Comparison of ENCODE assay signal across 8 cellular contexts in genomic region chr1:223712856-223713494, GRCh38. TPM values are rescaled to one million over a fixed set of nuclear protein-coding genes. Genes with fewer than 3 reads are reported as not detected.
DNase-seq lines count a peak whose midpoint lies in the region; ATAC-seq, FAIRE-seq and TF ChIP-seq lines count a peak whose summit lies in the region.

No MANE protein-coding gene starts in this region.

- peak overlapping the region; percentile 94 for H3K4me2 ChIP-seq in endothelial cell of umbilical vein (ENCODE audit: insufficient read depth, low read length)

- H3K4me1 Mint-ChIP-seq in activated CD4-positive, alpha-beta memory T cell treated with anti-CD3 and anti-CD28 coated beads for 36 hours (ENCODE audit: low read depth), result peaks cover 58% of the 10 kb centered on the region
- H3K4me1 Mint-ChIP-seq in naive B cell (peaks cover 43 to 64% (median 48%) of the 10 kb centered on the region in 3 donors), type B pancreatic cell (ENCODE audit: unreplicated experiment) (peaks cover 33% of the 10 kb centered on the region)

- H3K9me3 ChIP-seq in BE2C (peaks cover 2% of the 10 kb centered on the region; the same call in 1 of the 2 replicates), endothelial cell of umbilical vein (replicated peaks; ENCODE audit: control insufficient read depth, insufficient read depth, low read length) (no peaks in the 10 kb centered on the region)

- H3K27me3 Mint-ChIP-seq in activated CD4-positive, alpha-beta memory T cell treated with anti-CD3 and anti-CD28 coated beads for 36 hours, result no peaks in the 10 kb centered on the region
- H3K27me3 Mint-ChIP-seq in naive B cell, result peaks cover 0 to 10% (median 0%) of the 10 kb centered on the region in 3 donors
- peaks cover 2% of the 10 kb centered on the region for H3K27me3 Mint-ChIP-seq in type B pancreatic cell

- H3K4me3 ChIP-seq in BE2C (ENCODE audit: low read depth, low read length), result peak overlapping the region; percentile 82
- peak overlapping the region; percentile 85 to 97 (median 90) for H3K4me3 ChIP-seq in endothelial cell of umbilical vein (replicated peaks in 1 of 3; ENCODE audit: insufficient read depth in 1 of 3, low read depth in 1 of 3, low read length in 3 of 3)

- TF ChIP-seq CTCF in BE2C (IDR thresholded peaks at IDR 0.05; ENCODE audit: low read depth, low read length) (no peak), endothelial cell of umbilical vein (IDR thresholded peaks at IDR 0.05; ENCODE audit: extremely low read depth in 1 of 2, insufficient read depth in 1 of 2, low read depth in 1 of 2, low read length in 2 of 2) (no peak), type B pancreatic cell (conservative IDR thresholded peaks at IDR 0.05) (no peak), GM13977 (IDR thresholded peaks at IDR 0.05; ENCODE audit: extremely low read depth, insufficient read depth, missing control alignments) (no peak)

- DNase-seq in BE2C, result no peak
- DNase-seq in activated CD4-positive, alpha-beta memory T cell treated with anti-CD3 and anti-CD28 coated beads for 36 hours, result peak; percentile 66
- peak; percentile 25 for DNase-seq in endothelial cell of umbilical vein (ENCODE audit: low read depth, low spot score)
- peak; percentile 25 for DNase-seq in naive B cell
- DNase-seq in type B pancreatic cell (ENCODE audit: extremely low spot score, unreplicated experiment), result no peak
- no peak for DNase-seq in GM13977 (ENCODE audit: low spot score)

- no peaks in the 10 kb centered on the region for H4K20me1 ChIP-seq in endothelial cell of umbilical vein (replicated peaks; ENCODE audit: control insufficient read depth, extremely low read depth, insufficient read depth, low read length)

- no TSS peak for BruUV-seq in endothelial cell of umbilical vein (replicated peaks; lab: Mats Ljungman, UMichigan)

- H3K9me3 Mint-ChIP-seq in activated CD4-positive, alpha-beta memory T cell treated with anti-CD3 and anti-CD28 coated beads for 36 hours, result no peaks in the 10 kb centered on the region
- no peaks in the 10 kb centered on the region for H3K9me3 Mint-ChIP-seq in naive B cell
- H3K9me3 Mint-ChIP-seq in type B pancreatic cell, result no peaks in the 10 kb centered on the region

- FAIRE-seq in endothelial cell of umbilical vein (lab: Jason Lieb, UNC), result no peak

- H3K9me1 ChIP-seq in endothelial cell of umbilical vein (replicated peaks; ENCODE audit: control insufficient read depth, extremely low read depth, insufficient read depth, low read length), result no peaks in the 10 kb centered on the region

- no peaks in the 10 kb centered on the region for H3K36me3 ChIP-seq in BE2C
- peaks cover 5 to 8% of the 10 kb centered on the region in 2 experiments for H3K36me3 ChIP-seq in endothelial cell of umbilical vein (ENCODE audit: control insufficient read depth in 2 of 2, extremely low read depth in 1 of 2, insufficient read depth in 2 of 2, low read length in 2 of 2)

- H3K27ac Mint-ChIP-seq in activated CD4-positive, alpha-beta memory T cell treated with anti-CD3 and anti-CD28 coated beads for 36 hours, result peak overlapping the region; percentile 80
- peak overlapping the region in 3 of 6 donors; percentile 3 to 59 (median 19) for H3K27ac Mint-ChIP-seq in naive B cell
- H3K27ac Mint-ChIP-seq in type B pancreatic cell, result peak overlapping the region; percentile 81

- H3K79me2 ChIP-seq in endothelial cell of umbilical vein (ENCODE audit: control insufficient read depth, insufficient read depth, low read length), result peaks cover 56% of the 10 kb centered on the region

- in situ Hi-C loops in GM13977 (cut with MboI; ENCODE audit: low pct_unique_long_range_greater_than_20kb, low sequenced_read_pairs, unreplicated experiment), result no loop called here

- intact Hi-C loops in activated CD4-positive, alpha-beta memory T cell treated with anti-CD3 and anti-CD28 coated beads for 36 hours (cut with micrococcal nuclease), result loop anchor here (1.0 to 10.0 kb wide), 3 partner anchors 36 to 722 kb away; partner anchors contain the start of genes TP53BP2 and WDR26
- intact Hi-C loops in endothelial cell of umbilical vein (cut with micrococcal nuclease), result loop anchor here (1.0 kb wide), 2 partner anchors 36 to 133 kb away; no protein-coding TSS in a partner anchor

- CTCF ChIA-PET in activated CD4-positive, alpha-beta memory T cell treated with anti-CD3 and anti-CD28 coated beads for 36 hours (lab: Charles Lee), result interaction anchor here (1.1 to 4.1 kb wide), 6 partner anchors 8 to 39 kb away, joined by 3 to 43 read pairs (median 4); no protein-coding TSS in a partner anchor
- CTCF ChIA-PET in endothelial cell of umbilical vein (lab: Charles Lee), result interaction anchor here (1.0 to 10.9 kb wide), 9 partner anchors 8 to 37 kb away, joined by 4 to 148 read pairs (median 8); no protein-coding TSS in a partner anchor

- H3K4me3 Mint-ChIP-seq in activated CD4-positive, alpha-beta memory T cell treated with anti-CD3 and anti-CD28 coated beads for 36 hours, result peak overlapping the region; percentile 85
- peak overlapping the region; percentile 62 to 93 (median 88) for H3K4me3 Mint-ChIP-seq in naive B cell
- peak overlapping the region; percentile 86 for H3K4me3 Mint-ChIP-seq in type B pancreatic cell

- peak overlapping the region; percentile 88 for H3K9ac ChIP-seq in endothelial cell of umbilical vein (replicated peaks; ENCODE audit: extremely low read depth, insufficient read depth, low read length)

- ATAC-seq in GM19438 (IDR thresholded peaks at IDR 0.05; ENCODE audit: low read depth, unreplicated experiment) (peak; percentile 31), HG03460 (IDR thresholded peaks at IDR 0.05; ENCODE audit: unreplicated experiment) (peak; percentile 29), naive B cell (ENCODE audit: low read depth in 2 of 2) (peak; percentile 47 to 59)

- dilution Hi-C loops in endothelial cell of umbilical vein (cut with MboI; ENCODE audit: extremely low pct_ligation_motif_present, low sequenced_read_pairs), result no loop called here

- peak; percentile 13 for TF ChIP-seq POLR2A in endothelial cell of umbilical vein (IDR thresholded peaks at IDR 0.05; ENCODE audit: low read depth, low read length)

- peak overlapping the region; percentile 84 for H3K27ac ChIP-seq in endothelial cell of umbilical vein (ENCODE audit: insufficient read depth, low read depth, low read length)

- H3K36me3 Mint-ChIP-seq in activated CD4-positive, alpha-beta memory T cell treated with anti-CD3 and anti-CD28 coated beads for 36 hours, result no peaks in the 10 kb centered on the region
- peaks cover 0 to 7% of the 10 kb centered on the region in 2 donors for H3K36me3 Mint-ChIP-seq in naive B cell
- peaks cover 5% of the 10 kb centered on the region for H3K36me3 Mint-ChIP-seq in type B pancreatic cell

- H3K27me3 ChIP-seq in BE2C (no peaks in the 10 kb centered on the region), endothelial cell of umbilical vein (ENCODE audit: control insufficient read depth in 2 of 2, insufficient read depth in 2 of 2, low read length in 2 of 2) (no peaks in the 10 kb centered on the region)

- H2AFZ ChIP-seq in endothelial cell of umbilical vein (ENCODE audit: low read depth, low read length), result peak overlapping the region; percentile 27

- H3K4me1 ChIP-seq in BE2C, result no peaks in the 10 kb centered on the region; the same call in 1 of the 2 replicates
- peaks cover 66% of the 10 kb centered on the region for H3K4me1 ChIP-seq in endothelial cell of umbilical vein (ENCODE audit: control insufficient read depth, extremely low read depth, insufficient read depth, low read length)

- POLR2A ChIA-PET in activated CD4-positive, alpha-beta memory T cell treated with anti-CD3 and anti-CD28 coated beads for 36 hours (lab: Charles Lee), result interaction anchor here (1.1 to 1.3 kb wide), 3 partner anchors 14 to 36 kb away, joined by 3 to 8 read pairs (median 3); no protein-coding TSS in a partner anchor
- POLR2A ChIA-PET in endothelial cell of umbilical vein (lab: Charles Lee), result no interaction called here

TF ChIP-seq in endothelial cell of umbilical vein, 7 proteins besides CTCF, POLR2A, EP300 and RAD21:
- TF ChIP-seq POLR2AphosphoS5 (IDR thresholded peaks at IDR 0.05; ENCODE audit: insufficient read depth, low read depth, low read length), result peak; percentile 6
- TF ChIP-seq, protein P1, sequence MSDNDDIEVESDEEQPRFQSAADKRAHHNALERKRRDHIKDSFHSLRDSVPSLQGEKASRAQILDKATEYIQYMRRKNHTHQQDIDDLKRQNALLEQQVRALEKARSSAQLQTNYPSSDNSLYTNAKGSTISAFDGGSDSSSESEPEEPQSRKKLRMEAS (IDR thresholded peaks at IDR 0.05; ENCODE audit: insufficient read depth, insufficient read length), result no peak
- TF ChIP-seq GATA2 (IDR thresholded peaks at IDR 0.05; ENCODE audit: insufficient read depth, insufficient read length, low read depth, low read length), result no peak

RNA-seq across cellular contexts. Expression of gene CAPN2, which starts 0.6 kb away (rescaled TPM):
- 66.5 TPM for polyA plus RNA-seq in BE2C (2012; ENCODE audit: insufficient read depth, insufficient read length, low read depth)
- total RNA-seq in activated CD4-positive, alpha-beta memory T cell treated with anti-CD3 and anti-CD28 coated beads for 36 hours, result 10 to 100 TPM; 61.2 to 64.5 TPM
- total RNA-seq in endothelial cell of umbilical vein (316 and 420 TPM in 2 replicates), type B pancreatic cell (ENCODE audit: low replicate concordance) (111 and 120 TPM in 2 replicates)
- polyA plus RNA-seq in endothelial cell of umbilical vein (82.0 and 110 TPM in 2 replicates), naive B cell (ENCODE audit: low read depth in 6 of 6) (10 to 100 TPM; 21.2 to 35.1 (median 26.2) TPM)
- polyA plus RNA-seq in endothelial cell of umbilical vein (2011; cell fraction: cytosol; rRNA removed), result 160 and 168 TPM in 2 replicates
- 332 and 370 TPM in 2 replicates for polyA plus RNA-seq in endothelial cell of umbilical vein (2011; cell fraction: nucleus; rRNA removed)
- 262 and 405 TPM in 2 replicates for polyA plus RNA-seq in endothelial cell of umbilical vein (2012)
- polyA minus RNA-seq in endothelial cell of umbilical vein, result 205 and 211 TPM in 2 replicates
- polyA minus RNA-seq in endothelial cell of umbilical vein (2011; cell fraction: cytosol; rRNA and poly(A)+ RNA removed), result 44.4 TPM
- polyA minus RNA-seq in endothelial cell of umbilical vein (2011; cell fraction: nucleus; rRNA and poly(A)+ RNA removed), result 100 and 114 TPM in 2 replicates

RNA-seq across cellular contexts. Expression of gene CAPN8, which starts 47.5 kb away (rescaled TPM):
- polyA plus RNA-seq in BE2C (2012; ENCODE audit: insufficient read depth, insufficient read length, low read depth), result not detected
- total RNA-seq in activated CD4-positive, alpha-beta memory T cell treated with anti-CD3 and anti-CD28 coated beads for 36 hours, result not detected
- total RNA-seq in endothelial cell of umbilical vein (not detected in 2 replicates), type B pancreatic cell (ENCODE audit: low replicate concordance) (0.71 and 2.3 TPM in 2 replicates)
- polyA plus RNA-seq in endothelial cell of umbilical vein (not detected in 2 replicates), naive B cell (ENCODE audit: low read depth in 6 of 6) (not detected)
- polyA plus RNA-seq in endothelial cell of umbilical vein (2011; cell fraction: cytosol; rRNA removed), result not detected in 2 replicates
- 0.07 and 0.25 TPM in 2 replicates for polyA plus RNA-seq in endothelial cell of umbilical vein (2011; cell fraction: nucleus; rRNA removed)
- not detected in 2 replicates for polyA plus RNA-seq in endothelial cell of umbilical vein (2012)
- polyA minus RNA-seq in endothelial cell of umbilical vein, result not detected in 2 replicates
- polyA minus RNA-seq in endothelial cell of umbilical vein (2011; cell fraction: cytosol; rRNA and poly(A)+ RNA removed), result not detected
- polyA minus RNA-seq in endothelial cell of umbilical vein (2011; cell fraction: nucleus; rRNA and poly(A)+ RNA removed), result not detected in 2 replicates

Comparison
In these comparisons a context has a peak if more than half of its experiments do, and no peak if none do; other contexts are left out.
1. DNase-seq: peak in activated CD4-positive, alpha-beta memory T cell treated with anti-CD3 and anti-CD28 coated beads for 36 hours (single experiment), endothelial cell of umbilical vein (single experiment) and naive B cell (single experiment); none in BE2C (single experiment), type B pancreatic cell (single experiment) and GM13977 (single experiment).
2. Peak in every context shown above with its lines, with median percentiles within 50 percentile points of each other: ATAC-seq and H3K4me3 Mint-ChIP-seq.